ENCODE assay signal across 22 cellular contexts in genomic region chr6:107555449-107555848, GRCh38.
DNase-seq lines count a peak whose midpoint lies in the region; ATAC-seq and TF ChIP-seq lines count a peak whose summit lies in the region.
"Had no signal": no experiment of that assay in that cellular context is flagged by ENCODE, and none has a peak within 500 bp of the region (broad histone marks: within the 10 kb centered on the region; RNA-seq: fewer than 3 reads in every experiment).

No MANE protein-coding gene starts in this region.

- intact Hi-C loops in heart right ventricle (cut with DNase I), result no loop called here

- no peaks in the 10 kb centered on the region for H3K27me3 ChIP-seq in heart right ventricle
- H3K27me3 ChIP-seq: body of pancreas, esophagus squamous epithelium, gastrocnemius medialis, spleen, tibial nerve had no signal

- no peaks in the 10 kb centered on the region for H3K9me3 ChIP-seq in heart right ventricle
- H3K9me3 ChIP-seq: body of pancreas, esophagus squamous epithelium, gastrocnemius medialis, spleen, tibial nerve had no signal

- peak overlapping the region; percentile 87 to 100 (median 91) for H3K27ac Mint-ChIP-seq in brain
- H3K27ac Mint-ChIP-seq: stimulated activated naive CD8-positive, alpha-beta T cell treated with anti-CD3 and anti-CD28 coated beads, Interleukin-15, Interleukin-2, amounts not matched to agents 100 ng/mL and 50 ng/mL, for 24 hours had no signal

- peaks cover 29% of the 10 kb centered on the region for H3K36me3 Mint-ChIP-seq in brain

- H3K27me3 Mint-ChIP-seq in brain, result no peaks in the 10 kb centered on the region
- H3K27me3 Mint-ChIP-seq: stimulated activated naive CD8-positive, alpha-beta T cell treated with anti-CD3 and anti-CD28 coated beads, Interleukin-15, Interleukin-2, amounts not matched to agents 100 ng/mL and 50 ng/mL, for 24 hours had no signal

- peak overlapping the region; percentile 51 to 75 (median 54) for H3K4me3 Mint-ChIP-seq in brain
- H3K4me3 Mint-ChIP-seq: stimulated activated naive CD8-positive, alpha-beta T cell treated with anti-CD3 and anti-CD28 coated beads, Interleukin-15, Interleukin-2, amounts not matched to agents 100 ng/mL and 50 ng/mL, for 24 hours had no signal

- peaks cover 0 to 9% (median 2%) of the 10 kb centered on the region in 9 donors for H3K4me1 ChIP-seq in heart right ventricle
- H3K4me1 ChIP-seq: body of pancreas, esophagus squamous epithelium, gastrocnemius medialis had no signal

- in situ Hi-C loops in KBM-7 (cut with MboI; ENCODE audit: low pct_unique_long_range_greater_than_20kb, low sequenced_read_pairs), result no loop called here

- H3K4me1 Mint-ChIP-seq in brain, result peaks cover 68% of the 10 kb centered on the region

- DNase-seq in NCI-H2171 treated with DMSO at 0.1 percent for 48 hours (lab: John Stamatoyannopoulos, UW) (peak; percentile 35), NCI-H2171 (lab: John Stamatoyannopoulos, UW) (no peak), NCI-H2227 (lab: John Stamatoyannopoulos, UW; ENCODE audit: unreplicated experiment) (peak; percentile 82), COLO668 (lab: John Stamatoyannopoulos, UW; ENCODE audit: unreplicated experiment) (no peak), coronary artery (ENCODE audit: low spot score) (no peak), KBM-7 (no peak), heart right ventricle (no peak)
- DNase-seq: activated CD4-positive, alpha-beta T cell treated with anti-CD3 and anti-CD28 coated beads, Interleukin-2, amount 50 U/mL, for 48 hours; activated CD4-positive, CD25-positive, alpha-beta regulatory T cell; Calu3; effector memory CD4-positive, alpha-beta T cell; esophagus squamous epithelium; gastrocnemius medialis; NCI-H1048; NCI-H510A; spleen; stimulated activated CD4-positive, alpha-beta T cell treated with anti-CD3 and anti-CD28 coated beads, Interleukin-4, amount 100 ng/mL, for 4 hours had no signal

- no peak for ATAC-seq in heart right ventricle
- ATAC-seq: body of pancreas, gastrocnemius medialis had no signal

- 94 to 97% methylated on average over 7 of the region's 7 CpGs for WGBS in heart right ventricle, 2 donors

- H3K27ac ChIP-seq in coronary artery, result no peak overlapping the region
- no peak overlapping the region for H3K27ac ChIP-seq in heart right ventricle
- H3K27ac ChIP-seq: body of pancreas, esophagus squamous epithelium, gastrocnemius medialis, spleen, tibial nerve had no signal

- peaks cover 0 to 10% (median 0%) of the 10 kb centered on the region in 9 donors for H3K36me3 ChIP-seq in heart right ventricle
- H3K36me3 ChIP-seq: esophagus squamous epithelium, gastrocnemius medialis, spleen, tibial nerve had no signal

- TF ChIP-seq CTCF in brain (conservative IDR thresholded peaks at IDR 0.05), result no peak
- no peak for TF ChIP-seq CTCF in coronary artery (IDR thresholded peaks at IDR 0.05)
- no peak for TF ChIP-seq CTCF in heart right ventricle (IDR thresholded peaks at IDR 0.05)

- no peaks in the 10 kb centered on the region for H3K9me3 Mint-ChIP-seq in brain
- H3K9me3 Mint-ChIP-seq: stimulated activated naive CD8-positive, alpha-beta T cell treated with anti-CD3 and anti-CD28 coated beads, Interleukin-15, Interleukin-2, amounts not matched to agents 100 ng/mL and 50 ng/mL, for 24 hours had no signal

- H3K4me3 ChIP-seq in coronary artery (no peak overlapping the region), heart right ventricle (no peak overlapping the region)
- H3K4me3 ChIP-seq: body of pancreas, esophagus squamous epithelium, gastrocnemius medialis, lung, spleen, tibial nerve had no signal

Comparison
In these comparisons a context has a peak if more than half of its experiments do, and no peak if none do; other contexts are left out.
1. DNase-seq: peak in NCI-H2171 treated with DMSO at 0.1 percent for 48 hours (single experiment) and NCI-H2227 (single experiment); none in NCI-H2171 (single experiment), COLO668 (single experiment), coronary artery (single experiment), KBM-7 (single experiment) and heart right ventricle (0 of 2).